ENCODE assay signal across 2 cellular contexts in genomic region chr9:93298498-93299417, GRCh38.
TF ChIP-seq lines count a peak whose summit lies in the region.

No MANE protein-coding gene starts in this region.

TF ChIP-seq in WTC11, 78 proteins besides CTCF, POLR2A, EP300 and RAD21 (continued from another document):
- no peak for TF ChIP-seq AR (CRISPR knock-in tag; IDR thresholded peaks at IDR 0.05)
- no peak for TF ChIP-seq ESRRA (CRISPR knock-in tag; IDR thresholded peaks at IDR 0.05; ENCODE audit: borderline replicate concordance)

TF ChIP-seq in HepG2, 621 proteins besides CTCF, POLR2A, EP300 and RAD21 (continued from another document and continues in another):
- TF ChIP-seq ZBTB39 (CRISPR knock-in tag; IDR thresholded peaks at IDR 0.05), result 0 out of 2 replicates have a peak, but pooled peaks have one; percentile 47
- peak; percentile 34; the same call in 1 of the 2 replicates for TF ChIP-seq ETV5 (CRISPR knock-in tag; IDR thresholded peaks at IDR 0.05; ENCODE audit: borderline replicate concordance)
- no peak for TF ChIP-seq MEIS2 (CRISPR knock-in tag; IDR thresholded peaks at IDR 0.05)
- no peak for TF ChIP-seq FOXK2 (IDR thresholded peaks at IDR 0.05)
- peak; percentile 8; the same call in 1 of the 2 replicates for TF ChIP-seq HIVEP1 (CRISPR knock-in tag; IDR thresholded peaks at IDR 0.05)
- TF ChIP-seq ZFP91 (CRISPR knock-in tag; IDR thresholded peaks at IDR 0.05; ENCODE audit: borderline replicate concordance), result peak; percentile 81; the same call in 1 of the 2 replicates
- TF ChIP-seq TRAFD1 (CRISPR knock-in tag; IDR thresholded peaks at IDR 0.05; ENCODE audit: borderline replicate concordance), result no peak
- TF ChIP-seq ZNF652 (CRISPR knock-in tag; IDR thresholded peaks at IDR 0.05; ENCODE audit: borderline replicate concordance, low read depth), result no peak
- TF ChIP-seq ZEB1 (IDR thresholded peaks at IDR 0.05; ENCODE audit: insufficient replicate concordance, low read depth), result peak; percentile 50
- TF ChIP-seq IRX3 (CRISPR knock-in tag; IDR thresholded peaks at IDR 0.05; ENCODE audit: borderline replicate concordance, low read depth), result no peak
- TF ChIP-seq TFAP4 (IDR thresholded peaks at IDR 0.05; ENCODE audit: borderline replicate concordance, low read depth), result peak; percentile 45; the same call in 1 of the 2 replicates
- peak; percentile 86 for TF ChIP-seq AGO2 (optimal IDR thresholded peaks at IDR 0.05; ENCODE audit: low read depth, low read length)
- 0 out of 2 replicates have a peak, but pooled peaks have one; percentile 17 for TF ChIP-seq THAP11 (CRISPR knock-in tag; IDR thresholded peaks at IDR 0.05)
- no peak; the same call in 1 of the 2 replicates for TF ChIP-seq JDP2 (CRISPR knock-in tag; IDR thresholded peaks at IDR 0.05; ENCODE audit: borderline replicate concordance)
- TF ChIP-seq SIN3B (IDR thresholded peaks at IDR 0.05; ENCODE audit: low read length), result no peak
- peak; percentile 55; the same call in 1 of the 2 replicates for TF ChIP-seq ZFP41 (CRISPR knock-in tag; IDR thresholded peaks at IDR 0.05; ENCODE audit: borderline replicate concordance)
- 0 out of 2 replicates have a peak, but pooled peaks have one; percentile 46 for TF ChIP-seq GFI1 (CRISPR knock-in tag; IDR thresholded peaks at IDR 0.05; ENCODE audit: borderline replicate concordance)
- TF ChIP-seq ZNF337 (CRISPR knock-in tag; IDR thresholded peaks at IDR 0.05; ENCODE audit: borderline replicate concordance, low read depth), result no peak
- no peak for TF ChIP-seq NR2F6 (IDR thresholded peaks at IDR 0.05)
- TF ChIP-seq NR2F6 (CRISPR knock-in tag; IDR thresholded peaks at IDR 0.05), result peak; percentile 68; the same call in 1 of the 2 replicates
- TF ChIP-seq SP5 (CRISPR knock-in tag; IDR thresholded peaks at IDR 0.05; ENCODE audit: borderline replicate concordance, low read depth), result peak; percentile 55
- TF ChIP-seq ZNF143 (CRISPR knock-in tag; IDR thresholded peaks at IDR 0.05), result peak; percentile 54; the same call in 1 of the 2 replicates
- TF ChIP-seq AKNA (CRISPR knock-in tag; IDR thresholded peaks at IDR 0.05; ENCODE audit: borderline replicate concordance), result no peak
- peak; percentile 87; the same call in 1 of the 2 replicates for TF ChIP-seq ZNF816 (CRISPR knock-in tag; IDR thresholded peaks at IDR 0.05; ENCODE audit: borderline replicate concordance)
- no peak for TF ChIP-seq ZNF746 (CRISPR knock-in tag; IDR thresholded peaks at IDR 0.05)
- TF ChIP-seq DNMT3B (CRISPR knock-in tag; conservative IDR thresholded peaks at IDR 0.05), result no peak
- no peak for TF ChIP-seq HNRNPUL1 (IDR thresholded peaks at IDR 0.05; ENCODE audit: low read depth, low read length)
- TF ChIP-seq GATAD1 (CRISPR knock-in tag; IDR thresholded peaks at IDR 0.05), result peak; percentile 39; the same call in 1 of the 2 replicates
- TF ChIP-seq GZF1 (CRISPR knock-in tag; IDR thresholded peaks at IDR 0.05), result no peak
- TF ChIP-seq ZNF160 (CRISPR knock-in tag; IDR thresholded peaks at IDR 0.05), result no peak; the same call in 1 of the 2 replicates
- peak; percentile 91 for TF ChIP-seq ZBTB43 (CRISPR knock-in tag; conservative IDR thresholded peaks at IDR 0.05)
- 0 out of 2 replicates have a peak, but pooled peaks have one; percentile 43 for TF ChIP-seq ZNF225 (CRISPR knock-in tag; IDR thresholded peaks at IDR 0.05)
- TF ChIP-seq HDAC2 (CRISPR knock-in tag; IDR thresholded peaks at IDR 0.05), result peak; percentile 88
- TF ChIP-seq DR1 (CRISPR knock-in tag; IDR thresholded peaks at IDR 0.05), result peak; percentile 44; the same call in 1 of the 2 replicates
- no peak for TF ChIP-seq RBM39 (IDR thresholded peaks at IDR 0.05; ENCODE audit: low read depth, low read length, poor library complexity, severe bottlenecking)
- peak; percentile 87 for TF ChIP-seq MYPOP (CRISPR knock-in tag; IDR thresholded peaks at IDR 0.05)
- peak; percentile 98 for TF ChIP-seq ZNF687 (CRISPR knock-in tag; IDR thresholded peaks at IDR 0.05)
- peak; percentile 44; the same call in 1 of the 2 replicates for TF ChIP-seq KAT8 (CRISPR knock-in tag; IDR thresholded peaks at IDR 0.05)
- TF ChIP-seq GMEB2 (CRISPR knock-in tag; IDR thresholded peaks at IDR 0.05; ENCODE audit: low read depth), result no peak
- no peak; the same call in 1 of the 2 replicates for TF ChIP-seq ZFP82 (CRISPR knock-in tag; IDR thresholded peaks at IDR 0.05; ENCODE audit: borderline replicate concordance)
- TF ChIP-seq BCL6 (CRISPR knock-in tag; IDR thresholded peaks at IDR 0.05), result peak; percentile 42
- no peak for TF ChIP-seq MTF1 (CRISPR knock-in tag; IDR thresholded peaks at IDR 0.05)
